1 cellular context compared by ENCODE assay signal in the genomic region with DNA sequence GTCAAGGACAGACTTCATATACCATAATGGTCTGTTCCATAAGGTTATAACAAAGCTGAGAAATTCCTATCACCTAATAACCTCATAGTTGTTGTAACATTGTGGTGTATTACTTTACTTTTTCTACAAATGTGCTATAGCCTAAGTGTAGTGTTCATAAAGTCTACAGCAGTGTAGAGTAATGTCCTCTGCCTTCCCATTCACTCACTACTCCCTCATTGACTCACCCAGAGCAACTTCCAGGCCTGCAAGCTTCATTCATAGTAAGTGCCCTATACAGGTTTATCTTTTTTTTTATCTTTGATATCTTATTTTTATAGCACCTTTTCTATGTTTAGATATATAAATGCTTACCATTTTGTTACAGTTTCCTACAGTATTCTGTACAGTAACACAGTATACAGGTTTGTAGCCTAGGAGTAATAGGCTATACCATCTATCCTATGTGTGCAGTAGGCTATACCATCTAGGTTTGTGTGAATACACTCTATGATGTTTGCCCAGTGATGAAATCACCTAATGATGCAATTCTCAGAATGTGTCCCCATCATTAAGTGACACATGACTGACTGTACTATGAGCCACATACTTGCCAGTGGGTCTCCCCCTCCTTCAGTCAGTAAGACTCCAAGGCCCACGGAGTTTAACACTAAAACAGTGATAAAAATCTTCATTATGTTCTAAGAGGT.
TF ChIP-seq lines count a peak whose summit lies in the region.

No MANE protein-coding gene starts in this region.

TF ChIP-seq in SK-N-SH, 30 proteins besides CTCF, POLR2A, EP300 and RAD21 (continued from another document):
- TF ChIP-seq, protein P1, sequence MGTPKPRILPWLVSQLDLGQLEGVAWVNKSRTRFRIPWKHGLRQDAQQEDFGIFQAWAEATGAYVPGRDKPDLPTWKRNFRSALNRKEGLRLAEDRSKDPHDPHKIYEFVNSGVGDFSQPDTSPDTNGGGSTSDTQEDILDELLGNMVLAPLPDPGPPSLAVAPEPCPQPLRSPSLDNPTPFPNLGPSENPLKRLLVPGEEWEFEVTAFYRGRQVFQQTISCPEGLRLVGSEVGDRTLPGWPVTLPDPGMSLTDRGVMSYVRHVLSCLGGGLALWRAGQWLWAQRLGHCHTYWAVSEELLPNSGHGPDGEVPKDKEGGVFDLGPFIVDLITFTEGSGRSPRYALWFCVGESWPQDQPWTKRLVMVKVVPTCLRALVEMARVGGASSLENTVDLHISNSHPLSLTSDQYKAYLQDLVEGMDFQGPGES (IDR thresholded peaks at IDR 0.05; ENCODE audit: low read depth, low read length) = no peak
- TF ChIP-seq, protein P2, sequence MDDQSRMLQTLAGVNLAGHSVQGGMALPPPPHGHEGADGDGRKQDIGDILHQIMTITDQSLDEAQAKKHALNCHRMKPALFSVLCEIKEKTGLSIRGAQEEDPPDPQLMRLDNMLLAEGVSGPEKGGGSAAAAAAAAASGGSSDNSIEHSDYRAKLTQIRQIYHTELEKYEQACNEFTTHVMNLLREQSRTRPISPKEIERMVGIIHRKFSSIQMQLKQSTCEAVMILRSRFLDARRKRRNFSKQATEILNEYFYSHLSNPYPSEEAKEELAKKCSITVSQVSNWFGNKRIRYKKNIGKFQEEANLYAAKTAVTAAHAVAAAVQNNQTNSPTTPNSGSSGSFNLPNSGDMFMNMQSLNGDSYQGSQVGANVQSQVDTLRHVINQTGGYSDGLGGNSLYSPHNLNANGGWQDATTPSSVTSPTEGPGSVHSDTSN (IDR thresholded peaks at IDR 0.05) = no peak
- no peak for TF ChIP-seq FOSL2 (IDR thresholded peaks at IDR 0.05; ENCODE audit: borderline replicate concordance, low read depth)
- TF ChIP-seq POLR2AphosphoS5 (IDR thresholded peaks at IDR 0.05; ENCODE audit: low read depth, low read length) = no peak
- no peak for TF ChIP-seq SMC3 (IDR thresholded peaks at IDR 0.05; ENCODE audit: low read depth, low read length)
- TF ChIP-seq, protein P3, sequence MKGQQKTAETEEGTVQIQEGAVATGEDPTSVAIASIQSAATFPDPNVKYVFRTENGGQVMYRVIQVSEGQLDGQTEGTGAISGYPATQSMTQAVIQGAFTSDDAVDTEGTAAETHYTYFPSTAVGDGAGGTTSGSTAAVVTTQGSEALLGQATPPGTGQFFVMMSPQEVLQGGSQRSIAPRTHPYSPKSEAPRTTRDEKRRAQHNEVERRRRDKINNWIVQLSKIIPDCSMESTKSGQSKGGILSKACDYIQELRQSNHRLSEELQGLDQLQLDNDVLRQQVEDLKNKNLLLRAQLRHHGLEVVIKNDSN (IDR thresholded peaks at IDR 0.05; ENCODE audit: borderline replicate concordance, low read depth) = no peak
